Comparison of ENCODE assay signal across 9 cellular contexts in genomic region chr1:245310605-245311531, GRCh38.
DNase-seq lines count a peak whose midpoint lies in the region; ATAC-seq, FAIRE-seq and TF ChIP-seq lines count a peak whose summit lies in the region.
"Had no signal": no experiment of that assay in that cellular context is flagged by ENCODE, and none has a peak within 500 bp of the region (broad histone marks: within the 10 kb centered on the region; RNA-seq: fewer than 3 reads in every experiment).

No MANE protein-coding gene starts in this region.

- TF ChIP-seq POLR2A in right lobe of liver (IDR thresholded peaks at IDR 0.05) (no peak), HepG2 (IDR thresholded peaks at IDR 0.05; ENCODE audit: insufficient read depth in 1 of 2, low read depth in 2 of 2, low read length in 2 of 2) (no peak)

- WGBS in right lobe of liver (ENCODE audit: insufficient coverage, low coverage, low lambda C conversion rate, missing lambda C conversion rate): 22% methylated on average over 20 of the region's 21 CpGs
- whole genome bisulfite sequencing in HepG2 (ENCODE audit: low lambda C conversion rate): 70% methylated on average over 16 of the region's 21 CpGs
- 35 to 39% (median 37%) methylated on average over 21 of the region's 21 CpGs for WGBS in psoas muscle, 3 donors

- H3K4me1 ChIP-seq in right lobe of liver (no peaks in the 10 kb centered on the region), HepG2 (ENCODE audit: insufficient read depth, low read length) (no peaks in the 10 kb centered on the region), left lung (peaks cover 2 to 14% of the 10 kb centered on the region in 2 donors), colonic mucosa (no peaks in the 10 kb centered on the region), psoas muscle (no peaks in the 10 kb centered on the region)

- no peaks in the 10 kb centered on the region for H3K79me2 ChIP-seq in HepG2 (ENCODE audit: insufficient read depth, low read length)

- no peak overlapping the region for H3K4me3 ChIP-seq in right lobe of liver
- H3K4me3 ChIP-seq in HepG2 (replicated peaks in 1 of 3; ENCODE audit: insufficient read depth in 1 of 3, low read depth in 2 of 3, low read length in 3 of 3): no peak overlapping the region
- H3K4me3 ChIP-seq in left lung: no peak overlapping the region
- H3K4me3 ChIP-seq in colonic mucosa: no peak overlapping the region
- H3K4me3 ChIP-seq in psoas muscle: no peak overlapping the region

- CTCF ChIA-PET in HepG2 (lab: Yijun Ruan, JAX; ENCODE audit: low intra/inter-chr PET ratio, low total read pairs): no interaction called here

- TF ChIP-seq CTCF in right lobe of liver (IDR thresholded peaks at IDR 0.05): no peak
- TF ChIP-seq CTCF in HepG2 (CRISPR knock-in tag; IDR thresholded peaks at IDR 0.05): no peak
- no peak for TF ChIP-seq CTCF in left lung (IDR thresholded peaks at IDR 0.05)
- TF ChIP-seq CTCF in colonic mucosa (IDR thresholded peaks at IDR 0.05): no peak
- no peak for TF ChIP-seq CTCF in psoas muscle (IDR thresholded peaks at IDR 0.05)

- H3K27me3 ChIP-seq in right lobe of liver (no peaks in the 10 kb centered on the region), HepG2 (ENCODE audit: control insufficient read depth in 1 of 2, insufficient read depth in 2 of 2, low read length in 2 of 2) (no peaks in the 10 kb centered on the region), left lung (no peaks in the 10 kb centered on the region), colonic mucosa (no peaks in the 10 kb centered on the region), psoas muscle (ENCODE audit: insufficient read depth in 3 of 3, low read length in 2 of 3) (no peaks in the 10 kb centered on the region)

- H2AFZ ChIP-seq in HepG2 (ENCODE audit: low read length): no peak overlapping the region

- TF ChIP-seq EP300 in HepG2 (IDR thresholded peaks at IDR 0.05; ENCODE audit: low read depth in 2 of 2, low read length in 2 of 2) (no peak), HepG2 (CRISPR knock-in tag; IDR thresholded peaks at IDR 0.05; ENCODE audit: borderline replicate concordance) (no peak)

- DNase-seq in right lobe of liver (no peak), HepG2 (ENCODE audit: low spot score) (no peak), UCSD-AML1 (lab: John Stamatoyannopoulos, UW; ENCODE audit: unreplicated experiment) (peak; percentile 39), left lung (peak; percentile 36 to 67), colonic mucosa (no peak), psoas muscle (no peak), foreskin melanocyte (no peak)

- no TSS peak for BruUV-seq in HepG2 (replicated peaks; lab: Mats Ljungman, UMichigan)

- ATAC-seq in right lobe of liver (peak in 3 of 4 donors; percentile 26 to 49 (median 47)), HepG2 (no peak), HG03460 (IDR thresholded peaks at IDR 0.05; ENCODE audit: unreplicated experiment) (peak; percentile 69), left lung (peak; percentile 62), psoas muscle (no peak)

- H3K9me3 ChIP-seq in right lobe of liver (no peaks in the 10 kb centered on the region), HepG2 (ENCODE audit: low read length) (no peaks in the 10 kb centered on the region), left lung (no peaks in the 10 kb centered on the region), colonic mucosa (no peaks in the 10 kb centered on the region), psoas muscle (no peaks in the 10 kb centered on the region)

- H3K4me2 ChIP-seq in HepG2 (ENCODE audit: low read depth, low read length): no peak overlapping the region

- H3K36me3 ChIP-seq in right lobe of liver: no peaks in the 10 kb centered on the region
- no peaks in the 10 kb centered on the region for H3K36me3 ChIP-seq in HepG2 (replicated peaks in 1 of 2; ENCODE audit: control insufficient read depth in 1 of 2, insufficient read depth in 2 of 2, low read length in 2 of 2)
- H3K36me3 ChIP-seq in left lung: no peaks in the 10 kb centered on the region
- H3K36me3 ChIP-seq in colonic mucosa: no peaks in the 10 kb centered on the region
- no peaks in the 10 kb centered on the region for H3K36me3 ChIP-seq in psoas muscle (ENCODE audit: insufficient read depth in 1 of 2, low read depth in 1 of 2)

- intact Hi-C loops in right lobe of liver (cut with DNase I): no loop called here
- intact Hi-C loops in HepG2 (cut with micrococcal nuclease; ENCODE audit: unreplicated experiment): no loop called here
- intact Hi-C loops in left lung (cut with DNase I): no loop called here
- intact Hi-C loops in colonic mucosa (cut with DNase I): no loop called here
- intact Hi-C loops in psoas muscle (cut with DNase I): no loop called here

- POLR2A ChIA-PET in HepG2 (lab: Yijun Ruan, JAX): no interaction called here

- no peak for FAIRE-seq in HepG2 (lab: Jason Lieb, UNC)
- FAIRE-seq: islet of Langerhans had no signal

- H3K9ac ChIP-seq in HepG2 (ENCODE audit: insufficient read depth, low read depth, low read length) (no peak overlapping the region), colonic mucosa (ENCODE audit: low read depth in 2 of 2, low read length in 2 of 2) (no peak overlapping the region)

- in situ Hi-C loops in HepG2 (cut with HindIII; ENCODE audit: extremely low pct_ligation_motif_present, low pct_unique_long_range_greater_than_20kb): no loop called here

- no peaks in the 10 kb centered on the region for H4K20me1 ChIP-seq in HepG2 (ENCODE audit: insufficient read depth, low read length)

- no peak for TF ChIP-seq RAD21 in HepG2 (CRISPR knock-in tag; IDR thresholded peaks at IDR 0.05)

- H3K27ac ChIP-seq in right lobe of liver (no peak overlapping the region), HepG2 (ENCODE audit: extremely low read length, insufficient read depth, low read length) (no peak overlapping the region), left lung (peak overlapping the region in 1 of 2 donors; percentile 80), colonic mucosa (no peak overlapping the region), psoas muscle (no peak overlapping the region)

TF ChIP-seq in HepG2, 621 proteins besides CTCF, POLR2A, EP300 and RAD21:
- TF ChIP-seq ZNF317 (CRISPR knock-in tag; IDR thresholded peaks at IDR 0.05) (no peak), ZNF30 (CRISPR knock-in tag; IDR thresholded peaks at IDR 0.05) (no peak), ZNF891 (CRISPR knock-in tag; IDR thresholded peaks at IDR 0.05) (no peak), SMC3 (IDR thresholded peaks at IDR 0.05; ENCODE audit: low read length) (no peak), SNAPC5 (CRISPR knock-in tag; IDR thresholded peaks at IDR 0.05; ENCODE audit: borderline replicate concordance) (no peak), FOXJ3 (CRISPR knock-in tag; IDR thresholded peaks at IDR 0.05; ENCODE audit: borderline replicate concordance) (no peak), NFKB2 (CRISPR knock-in tag; IDR thresholded peaks at IDR 0.05; ENCODE audit: borderline replicate concordance) (no peak)

Comparison
In these comparisons a context has a peak if more than half of its experiments do, and no peak if none do; other contexts are left out.
1. ATAC-seq: peak in right lobe of liver (3 of 4), HG03460 (single experiment) and left lung (single experiment); none in HepG2 (single experiment) and psoas muscle (0 of 4).
2. DNase-seq: peak in UCSD-AML1 (single experiment) and left lung (2 of 2); none in right lobe of liver (0 of 3), HepG2 (single experiment), colonic mucosa (single experiment), psoas muscle (0 of 2) and foreskin melanocyte (single experiment).